Comparison of ENCODE assay signal across 16 cellular contexts in genomic region chr2:223042704-223043118, GRCh38. TPM values are rescaled to one million over a fixed set of nuclear protein-coding genes. Genes with fewer than 3 reads are reported as not detected.
DNase-seq lines count a peak whose midpoint lies in the region; ATAC-seq, FAIRE-seq and TF ChIP-seq lines count a peak whose summit lies in the region.
"Had no signal": no experiment of that assay in that cellular context is flagged by ENCODE, and none has a peak within 500 bp of the region (broad histone marks: within the 10 kb centered on the region; RNA-seq: fewer than 3 reads in every experiment).

No MANE protein-coding gene starts in this region.

- peaks cover 53% of the 10 kb centered on the region for H3K4me1 Mint-ChIP-seq in astrocyte (ENCODE audit: low read depth, unreplicated experiment)
- H3K4me1 Mint-ChIP-seq: activated naive CD4-positive, alpha-beta T cell treated with anti-CD3 and anti-CD28 coated beads, Interleukin-2, amount 50 U/mL, for 24 hours; T-helper 17 cell had no signal

- FAIRE-seq in astrocyte (lab: Jason Lieb, UNC), result no peak

- POLR2A ChIA-PET in RWPE1 (lab: Yijun Ruan, JAX; ENCODE audit: low non-redundant PET), result no interaction called here

- H3K4me1 ChIP-seq in BLaER1 (peaks cover 28% of the 10 kb centered on the region), astrocyte (ENCODE audit: insufficient read depth, low read length) (peaks cover 28% of the 10 kb centered on the region), mesendoderm (ENCODE audit: control insufficient read depth, low read depth, low read length) (peaks cover 6% of the 10 kb centered on the region)

- no peaks in the 10 kb centered on the region for H3K79me1 ChIP-seq in mesendoderm (ENCODE audit: low read length)

- no peak overlapping the region for H3K4ac ChIP-seq in mesendoderm (ENCODE audit: low read depth, low read length)

- H4K5ac ChIP-seq in mesendoderm (ENCODE audit: low read length), result no peak overlapping the region

- H3K27ac ChIP-seq in BLaER1 (peak overlapping the region; percentile 23; the same call in 1 of the 2 replicates), HL-60 (replicated peaks) (peak overlapping the region; percentile 65), astrocyte (ENCODE audit: low read depth, low read length) (peak overlapping the region; percentile 65), mesendoderm (ENCODE audit: low read depth, low read length) (no peak overlapping the region), RWPE1 (no peak overlapping the region)
- H3K27ac ChIP-seq: C4-2B, gastroesophageal sphincter had no signal

- no peak overlapping the region for H2BK120ac ChIP-seq in mesendoderm (ENCODE audit: low read depth, low read length)

- H2AFZ ChIP-seq in astrocyte (ENCODE audit: low read depth, low read length), result peak overlapping the region; percentile 8

- H3K9me3 ChIP-seq in BLaER1, result no peaks in the 10 kb centered on the region
- H3K9me3 ChIP-seq in astrocyte (ENCODE audit: insufficient read depth, low read depth, low read length), result no peaks in the 10 kb centered on the region
- H3K9me3 ChIP-seq: gastroesophageal sphincter had no signal

- H3K36me3 ChIP-seq in BLaER1, result no peaks in the 10 kb centered on the region
- H3K36me3 ChIP-seq in astrocyte (ENCODE audit: insufficient read depth, low read length), result no peaks in the 10 kb centered on the region
- no peaks in the 10 kb centered on the region for H3K36me3 ChIP-seq in mesendoderm (ENCODE audit: control insufficient read depth, insufficient read depth, low read length)
- H3K36me3 ChIP-seq: gastroesophageal sphincter had no signal

- peak overlapping the region; percentile 96 for H3K27ac Mint-ChIP-seq in astrocyte (ENCODE audit: unreplicated experiment)
- H3K27ac Mint-ChIP-seq: activated naive CD4-positive, alpha-beta T cell treated with anti-CD3 and anti-CD28 coated beads, Interleukin-2, amount 50 U/mL, for 24 hours; T-helper 17 cell had no signal

- no CpG with 5 or more reads among the region's 1 CpG for WGBS in mesendoderm (ENCODE audit: extremely low coverage, insufficient coverage, low lambda C conversion rate)

- H3K4me3 Mint-ChIP-seq in astrocyte (ENCODE audit: unreplicated experiment), result no peak overlapping the region
- H3K4me3 Mint-ChIP-seq: activated naive CD4-positive, alpha-beta T cell treated with anti-CD3 and anti-CD28 coated beads, Interleukin-2, amount 50 U/mL, for 24 hours; T-helper 17 cell had no signal

- H2BK5ac ChIP-seq in mesendoderm (ENCODE audit: low read length), result peak overlapping the region; percentile 13

- no peak overlapping the region for H3K23ac ChIP-seq in mesendoderm (ENCODE audit: low read length)

- H4K20me1 ChIP-seq in BLaER1, result no peaks in the 10 kb centered on the region
- no peaks in the 10 kb centered on the region for H4K20me1 ChIP-seq in astrocyte (ENCODE audit: insufficient read depth, low read length)

- no peak overlapping the region for H3K9ac ChIP-seq in BLaER1
- peak overlapping the region; percentile 9 for H3K9ac ChIP-seq in astrocyte (ENCODE audit: low read length)
- H3K9ac ChIP-seq in mesendoderm (ENCODE audit: low read length), result no peak overlapping the region

- CTCF ChIA-PET in RWPE1 (lab: Yijun Ruan, JAX), result interaction anchor here (1.0 kb wide), 1 partner anchor 71 kb away, joined by 5 read pairs; no protein-coding TSS in a partner anchor

- H3K27me3 ChIP-seq in BLaER1 (no peaks in the 10 kb centered on the region), HL-60 (ENCODE audit: insufficient read depth, poor library complexity, severe bottlenecking) (no peaks in the 10 kb centered on the region), astrocyte (ENCODE audit: insufficient read depth, low read length) (no peaks in the 10 kb centered on the region), mesendoderm (ENCODE audit: insufficient read depth, low read length, poor library complexity) (no peaks in the 10 kb centered on the region)
- H3K27me3 ChIP-seq: gastroesophageal sphincter had no signal

- H3K4me2 ChIP-seq in BLaER1 (peak overlapping the region; percentile 71), astrocyte (ENCODE audit: low read length) (peak overlapping the region; percentile 10), mesendoderm (ENCODE audit: low read length) (no peak overlapping the region)

- H2AK5ac ChIP-seq in mesendoderm (ENCODE audit: low read length), result no peak overlapping the region

- peaks cover 2% of the 10 kb centered on the region for H3K36me3 Mint-ChIP-seq in astrocyte (ENCODE audit: low read depth, unreplicated experiment)
- H3K36me3 Mint-ChIP-seq: activated naive CD4-positive, alpha-beta T cell treated with anti-CD3 and anti-CD28 coated beads, Interleukin-2, amount 50 U/mL, for 24 hours had no signal

- no peak overlapping the region for H2BK15ac ChIP-seq in mesendoderm (replicated peaks; ENCODE audit: low read depth)

- H3K4me3 ChIP-seq in BLaER1, result no peak overlapping the region
- no peak overlapping the region for H3K4me3 ChIP-seq in HL-60 (replicated peaks; ENCODE audit: insufficient read depth, low read length)
- H3K4me3 ChIP-seq in astrocyte (ENCODE audit: insufficient read depth, low read depth, low read length), result no peak overlapping the region
- H3K4me3 ChIP-seq in mesendoderm (ENCODE audit: low read length), result no peak overlapping the region
- H3K4me3 ChIP-seq: gastroesophageal sphincter had no signal

- TF ChIP-seq CTCF in HL-60 (IDR thresholded peaks at IDR 0.05; ENCODE audit: insufficient read depth, low read length) (no peak), astrocyte (IDR thresholded peaks at IDR 0.05; ENCODE audit: insufficient read depth, low read depth, low read length) (no peak), RWPE1 (conservative IDR thresholded peaks at IDR 0.05; ENCODE audit: low read depth) (no peak)

- H3K9me3 Mint-ChIP-seq in astrocyte (ENCODE audit: unreplicated experiment), result peaks cover 2% of the 10 kb centered on the region
- H3K9me3 Mint-ChIP-seq: activated naive CD4-positive, alpha-beta T cell treated with anti-CD3 and anti-CD28 coated beads, Interleukin-2, amount 50 U/mL, for 24 hours had no signal

- H3K27me3 Mint-ChIP-seq in astrocyte (ENCODE audit: low read depth, unreplicated experiment), result no peaks in the 10 kb centered on the region
- H3K27me3 Mint-ChIP-seq: T-helper 17 cell had no signal

- DNase-seq in HL-60 (ENCODE audit: low read depth in 1 of 2, low spot score in 1 of 2) (peak in 1 of 2 experiments; percentile 32), astrocyte (ENCODE audit: low read depth) (peak; percentile 49), mesendoderm (no peak), NCI-H2029 (lab: John Stamatoyannopoulos, UW) (no peak), RWPE1 (ENCODE audit: low spot score) (no peak)
- DNase-seq: left cardiac atrium, NCI-H1417 treated with DMSO at 0.1 percent for 48 hours, NCI-H774, T-helper 17 cell had no signal

- H3K56ac ChIP-seq in mesendoderm (ENCODE audit: low read length), result peak overlapping the region; percentile 46

- ATAC-seq in HG03175 (IDR thresholded peaks at IDR 0.05; ENCODE audit: unreplicated experiment) (no peak), HG03139 (IDR thresholded peaks at IDR 0.05; ENCODE audit: unreplicated experiment) (no peak)
- ATAC-seq: gastroesophageal sphincter, left cardiac atrium, T-helper 17 cell had no signal

- no peak overlapping the region for H4K8ac ChIP-seq in mesendoderm (ENCODE audit: low read depth, low read length)

- H3K79me2 ChIP-seq in astrocyte (ENCODE audit: insufficient read depth, low read length), result no peaks in the 10 kb centered on the region
- H3K79me2 ChIP-seq in mesendoderm (ENCODE audit: control insufficient read depth, insufficient read depth, low read length), result no peaks in the 10 kb centered on the region

- peak overlapping the region; percentile 36 for H3K18ac ChIP-seq in mesendoderm (ENCODE audit: low read length)

RNA-seq across cellular contexts. Expression of gene KCNE4, which starts 9.3 kb away (rescaled TPM):
- total RNA-seq in astrocyte, result 0.27 and 0.34 TPM in 2 replicates
- 0.08 TPM for polyA plus RNA-seq in mesendoderm (2013, experiment 1 of 2)
- 0.06 TPM for polyA plus RNA-seq in mesendoderm (2013, experiment 2 of 2)
- total RNA-seq: activated CD8-positive, alpha-beta memory T cell treated with anti-CD3 and anti-CD28 coated beads for 36 hours; T-helper 17 cell had no signal

Comparison
In these comparisons a context has a peak if more than half of its experiments do, and no peak if none do; other contexts are left out.
1. H3K27ac ChIP-seq: peak in BLaER1 (single experiment), HL-60 (single experiment) and astrocyte (single experiment); none in mesendoderm (single experiment) and RWPE1 (single experiment).